23 cellular contexts compared by ENCODE assay signal in genomic region chr15:85398822-85399221, GRCh38.
"Had no signal": no experiment of that assay in that cellular context is flagged by ENCODE, and none has a peak within 500 bp of the region (broad histone marks: within the 10 kb centered on the region; RNA-seq: fewer than 3 reads in every experiment).

No MANE protein-coding gene starts in this region.

- H3K4me3 Mint-ChIP-seq: T-cell had no signal

- H3K36me3 ChIP-seq: SJSA1 had no signal

- H3K9me3 Mint-ChIP-seq: T-cell had no signal

- DNase-seq: KBM-7, MV-4-11, NCI-H1048, NCI-H1105, NCI-H1417, NCI-H1436 treated with DMSO at 0.1 percent for 48 hours, NCI-H1694, NCI-H187 treated with DMSO at 0.1 percent for 48 hours, NCI-H2029 treated with DMSO at 0.1 percent for 48 hours, NCI-H226, NCI-H446, NCI-H510A, NCI-H524 treated with DMSO at 0.1 percent for 48 hours, NCI-H69, NCI-H774, Right ventricle myocardium superior, RPMI8226, SIG-M5, SW 1271, T-cell had no signal

- H3K27ac ChIP-seq: HL-60, SJSA1, SK-N-MC had no signal

- H3K27me3 Mint-ChIP-seq: T-cell had no signal

- ATAC-seq: T-cell had no signal

- H3K9me3 ChIP-seq: SJSA1 had no signal

- H3K27ac Mint-ChIP-seq: T-cell had no signal

- H3K4me3 ChIP-seq: SJSA1, SK-N-MC had no signal

- H3K36me3 Mint-ChIP-seq: T-cell had no signal
